ENCODE assay signal across 8 cellular contexts in the genomic region with DNA sequence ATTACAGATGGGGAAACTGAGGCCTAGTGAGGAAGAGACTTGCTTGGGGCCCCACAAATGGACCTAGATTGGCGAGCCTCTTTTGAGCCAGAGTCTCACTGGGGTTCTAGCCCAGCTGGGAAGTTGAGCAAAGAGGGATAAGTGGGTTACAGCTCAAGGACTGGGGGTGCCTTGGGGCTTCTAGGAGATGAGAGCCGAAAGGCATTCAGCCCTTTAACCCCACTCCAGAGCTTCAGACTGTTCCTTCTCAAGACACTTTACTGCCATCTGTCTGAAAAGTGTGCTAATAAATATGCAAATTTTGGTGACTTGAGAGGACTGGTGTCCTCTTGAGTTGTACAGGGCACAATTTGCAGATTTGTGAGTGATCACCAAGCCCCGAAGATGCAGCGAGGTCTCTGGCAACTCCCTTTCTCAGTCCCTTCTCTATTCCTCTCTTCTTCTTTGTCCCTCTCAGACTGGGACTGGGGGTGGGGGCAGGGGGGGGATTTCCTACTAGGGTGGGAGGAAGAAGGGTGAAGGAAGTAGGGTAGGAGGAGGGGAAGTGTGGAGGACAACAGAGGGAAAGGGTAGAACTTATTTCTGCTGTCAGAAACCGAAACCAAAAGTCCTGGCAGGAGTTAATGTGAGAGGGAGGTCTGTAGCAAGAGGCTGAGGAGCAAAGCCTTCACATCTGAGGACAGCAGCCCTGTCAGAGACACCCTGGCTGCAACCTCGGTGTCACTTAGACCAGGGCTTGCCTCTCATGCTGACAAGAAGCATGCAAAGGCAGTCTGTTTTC. TPM values are rescaled to one million over a fixed set of nuclear protein-coding genes. Genes with fewer than 3 reads are reported as not detected.
DNase-seq lines count a peak whose midpoint lies in the region; ATAC-seq and TF ChIP-seq lines count a peak whose summit lies in the region.

No MANE protein-coding gene starts in this region.

- H3K4me2 ChIP-seq in Karpas-422 (ENCODE audit: low read depth, low read length, poor library complexity, severe bottlenecking) (peak overlapping the region; percentile 86), skeletal muscle satellite cell (ENCODE audit: low read length) (peak overlapping the region; percentile 76)

- no peaks in the 10 kb centered on the region for H3K27me3 ChIP-seq in Karpas-422 (ENCODE audit: low read length)
- no peaks in the 10 kb centered on the region for H3K27me3 ChIP-seq in cardiac muscle cell
- no peaks in the 10 kb centered on the region for H3K27me3 ChIP-seq in skeletal muscle satellite cell (ENCODE audit: control insufficient read depth, insufficient read depth, low read length)

- no peaks in the 10 kb centered on the region for H3K79me2 ChIP-seq in Karpas-422 (ENCODE audit: low read length)

- no peaks in the 10 kb centered on the region for H3K36me3 ChIP-seq in Karpas-422 (ENCODE audit: insufficient read depth, low read length)
- H3K36me3 ChIP-seq in cardiac muscle cell = no peaks in the 10 kb centered on the region
- H3K36me3 ChIP-seq in skeletal muscle satellite cell (ENCODE audit: insufficient read depth, low read length) = no peaks in the 10 kb centered on the region

- no peak for TF ChIP-seq CTCF in cardiac muscle cell (IDR thresholded peaks at IDR 0.05; ENCODE audit: low read depth, low read length)

- H3K27ac ChIP-seq in Karpas-422 (ENCODE audit: low read length) (peak overlapping the region; percentile 80), cardiac muscle cell (peak overlapping the region; percentile 91)

- H3K9me2 ChIP-seq in Karpas-422 (replicated peaks; ENCODE audit: insufficient read depth, low read length) = no peaks in the 10 kb centered on the region

- H3K9ac ChIP-seq in Karpas-422 (ENCODE audit: low read length) = peak overlapping the region; percentile 73
- H3K9ac ChIP-seq in skeletal muscle satellite cell (ENCODE audit: low read depth, low read length) = peak overlapping the region; percentile 46

- DNase-seq in activated gamma-delta T cell treated with Interleukin-2 at 50 U/mL for 16 hours (peak; percentile 20), activated gamma-delta T cell (lab: John Stamatoyannopoulos, UW) (no peak), Karpas-422 (peak; percentile 90), cardiac muscle cell (ENCODE audit: low read depth in 1 of 2, low spot score in 1 of 2) (peak in 1 of 2 donors; percentile 68), ureter (ENCODE audit: low spot score) (no peak)
- DNase-seq in activated T-cell treated with anti-CD3 and anti-CD28 coated beads, Interleukin-2, amount 50 U/mL, for 24 hours = peak; percentile 58

- H3K4me1 ChIP-seq in Karpas-422 (ENCODE audit: low read length) (peaks cover 41% of the 10 kb centered on the region), cardiac muscle cell (ENCODE audit: low read depth) (peaks cover 27% of the 10 kb centered on the region), skeletal muscle satellite cell (ENCODE audit: control insufficient read depth, insufficient read depth, low read length) (peaks cover 52% of the 10 kb centered on the region)

- no peaks in the 10 kb centered on the region for H4K20me1 ChIP-seq in Karpas-422 (ENCODE audit: insufficient read depth, low read depth, low read length)

- H2AFZ ChIP-seq in Karpas-422 (ENCODE audit: low read length) = peak overlapping the region; percentile 29

- no peaks in the 10 kb centered on the region for H3K9me3 Mint-ChIP-seq in activated T-cell treated with anti-CD3 and anti-CD28 coated beads, Interleukin-2, amount 50 U/mL, for 24 hours

- H3K4me3 ChIP-seq in Karpas-422 (ENCODE audit: low read length) (peak overlapping the region; percentile 62), cardiac muscle cell (no peak overlapping the region), skeletal muscle satellite cell (ENCODE audit: low read length) (peak overlapping the region; percentile 53)

- H3K9me3 ChIP-seq in Karpas-422 (ENCODE audit: low read length) (no peaks in the 10 kb centered on the region), cardiac muscle cell (ENCODE audit: low read depth) (no peaks in the 10 kb centered on the region), skeletal muscle satellite cell (replicated peaks; ENCODE audit: low read length) (no peaks in the 10 kb centered on the region)

- H3K36me3 Mint-ChIP-seq in activated T-cell treated with anti-CD3 and anti-CD28 coated beads, Interleukin-2, amount 50 U/mL, for 24 hours (ENCODE audit: low read depth) = peaks cover 6% of the 10 kb centered on the region

- ATAC-seq in HG02571 (IDR thresholded peaks at IDR 0.05; ENCODE audit: unreplicated experiment) = no peak

- H3K27ac Mint-ChIP-seq in activated T-cell treated with anti-CD3 and anti-CD28 coated beads, Interleukin-2, amount 50 U/mL, for 24 hours = peak overlapping the region; percentile 98

- peaks cover 61% of the 10 kb centered on the region for H3K4me1 Mint-ChIP-seq in activated T-cell treated with anti-CD3 and anti-CD28 coated beads, Interleukin-2, amount 50 U/mL, for 24 hours (ENCODE audit: low read depth)

- H3K27me3 Mint-ChIP-seq in activated T-cell treated with anti-CD3 and anti-CD28 coated beads, Interleukin-2, amount 50 U/mL, for 24 hours = no peaks in the 10 kb centered on the region

- peak overlapping the region; percentile 88 for H3K4me3 Mint-ChIP-seq in activated T-cell treated with anti-CD3 and anti-CD28 coated beads, Interleukin-2, amount 50 U/mL, for 24 hours

RNA-seq across cellular contexts. Expression of a gene that starts 16.2 kb away (rescaled TPM):
- total RNA-seq in Karpas-422 (2014; rRNA removed; shearing (Covaris generic); ENCODE audit: low replicate concordance) = 1.8 TPM in 2 replicates
- total RNA-seq in cardiac muscle cell = 1.1 and 5.4 TPM in 2 replicates
- 2.9 and 8.0 TPM in 2 replicates for polyA plus RNA-seq in cardiac muscle cell
- 1.3 and 2.0 TPM in 2 replicates for total RNA-seq in skeletal muscle satellite cell (2012; rRNA removed)
- total RNA-seq in ureter = 31.4 TPM

RNA-seq across cellular contexts. Expression of a gene that starts 53.8 kb away (rescaled TPM):
- 10.1 and 18.0 TPM in 2 replicates for total RNA-seq in Karpas-422 (2014; rRNA removed; shearing (Covaris generic); ENCODE audit: low replicate concordance)
- total RNA-seq in cardiac muscle cell (7.6 and 9.3 TPM in 2 replicates), ureter (33.3 TPM)
- 9.4 and 11.3 TPM in 2 replicates for polyA plus RNA-seq in cardiac muscle cell
- total RNA-seq in skeletal muscle satellite cell (2012; rRNA removed) = 21.6 and 22.3 TPM in 2 replicates

Comparison
In these comparisons a context has a peak if more than half of its experiments do, and no peak if none do; other contexts are left out.
1. DNase-seq: peak in activated gamma-delta T cell treated with Interleukin-2 at 50 U/mL for 16 hours (single experiment), Karpas-422 (single experiment) and activated T-cell treated with anti-CD3 and anti-CD28 coated beads, Interleukin-2, amount 50 U/mL, for 24 hours (single experiment); none in activated gamma-delta T cell (single experiment) and ureter (single experiment).